ENCODE assay signal across 11 cellular contexts in genomic region chr19:821228-821975, GRCh38. TPM values are rescaled to one million over a fixed set of nuclear protein-coding genes. Genes with fewer than 3 reads are reported as not detected.
A peak's percentile ranks its signal among the peaks of the same experiment; 100 is the strongest.
DNase-seq lines count a peak whose midpoint lies in the region; ATAC-seq and TF ChIP-seq lines count a peak whose summit lies in the region.
"Had no signal": no experiment of that assay in that cellular context is flagged by ENCODE, and none has a peak within 500 bp of the region (broad histone marks: within the 10 kb centered on the region; RNA-seq: fewer than 3 reads in every experiment).

TSS of gene PLPPR3 (minus strand) at chr19:821955. CDS start at chr19:821559, 396 bp downstream.

- no peaks in the 10 kb centered on the region for H3K9me3 ChIP-seq in neutrophil

- H3K36me3 ChIP-seq in neutrophil, result no peaks in the 10 kb centered on the region

- no peak for TF ChIP-seq POLR2A in NB4 (IDR thresholded peaks at IDR 0.05; ENCODE audit: extremely low read depth, insufficient read length)

- peaks cover 22% of the 10 kb centered on the region for H3K27me3 ChIP-seq in neutrophil

- no peak for TF ChIP-seq CTCF in NB4 (IDR thresholded peaks at IDR 0.05; ENCODE audit: low read depth, low read length)
- no peak for TF ChIP-seq CTCF in fibroblast of villous mesenchyme (IDR thresholded peaks at IDR 0.05; ENCODE audit: insufficient read depth, low read depth, low read length)
- TF ChIP-seq CTCF in neutrophil (IDR thresholded peaks at IDR 0.05), result no peak

- peaks cover 27 to 41% of the 10 kb centered on the region in 2 experiments for H3K4me1 ChIP-seq in neutrophil (ENCODE audit: control insufficient read depth in 1 of 2, insufficient read depth in 1 of 2, low read depth in 1 of 2, low read length in 1 of 2)

- peak; percentile 53 for DNase-seq in AG20443 (ENCODE audit: low spot score)
- no peak for DNase-seq in NB4 (ENCODE audit: low read depth)
- DNase-seq in fibroblast of villous mesenchyme (ENCODE audit: low read depth), result no peak
- no peak for DNase-seq in NCI-H345 treated with DMSO at 0.1 percent for 48 hours (lab: John Stamatoyannopoulos, UW; ENCODE audit: unreplicated experiment)
- DNase-seq in NCI-H1436 treated with DMSO at 0.1 percent for 48 hours (lab: John Stamatoyannopoulos, UW), result no peak
- DNase-seq: DMS79, NCI-H1048 had no signal

- no peak within 1 kb of the TSS for H3K27ac ChIP-seq in neutrophil

- H3K4me3 ChIP-seq in NB4 (ENCODE audit: low read depth, low read length) (peak within 1 kb of the TSS; percentile 74), fibroblast of villous mesenchyme (ENCODE audit: low read depth, low read length) (peak within 1 kb of the TSS; percentile 51), neutrophil (ENCODE audit: low read depth in 1 of 2, low read length in 1 of 2) (peak within 1 kb of the TSS; percentile 23 to 52)

- no peak for ATAC-seq in HG03521 (IDR thresholded peaks at IDR 0.05; ENCODE audit: unreplicated experiment)
- no peak for ATAC-seq in GM18511 (IDR thresholded peaks at IDR 0.05; ENCODE audit: unreplicated experiment)
- ATAC-seq: esophagus mucosa had no signal

RNA-seq across cellular contexts. Expression of gene PLPPR3, which starts in this region (rescaled TPM):
- under 0.01 and 0.86 TPM in 2 replicates for total RNA-seq in fibroblast of villous mesenchyme
- total RNA-seq: esophagus mucosa had no signal
